10 cellular contexts compared by ENCODE assay signal in genomic region chr9:70021026-70021571, GRCh38. TPM values are rescaled to one million over a fixed set of nuclear protein-coding genes. Genes with fewer than 3 reads are reported as not detected.
DNase-seq lines count a peak whose midpoint lies in the region; ATAC-seq and TF ChIP-seq lines count a peak whose summit lies in the region.
"Had no signal": no experiment of that assay in that cellular context is flagged by ENCODE, and none has a peak within 500 bp of the region (broad histone marks: within the 10 kb centered on the region; RNA-seq: fewer than 3 reads in every experiment).

No MANE protein-coding gene starts in this region.

- TF ChIP-seq CTCF in PC-3 (conservative IDR thresholded peaks at IDR 0.05; ENCODE audit: low read depth, low read length): no peak

- ATAC-seq in PC-3: no peak
- peak; percentile 85 for ATAC-seq in esophagus mucosa

- H3K27me3 ChIP-seq in PC-3 (ENCODE audit: low read length): no peaks in the 10 kb centered on the region

- no peak overlapping the region for H3K9ac ChIP-seq in PC-3 (ENCODE audit: low read length)

- H3K27ac ChIP-seq in PC-3 (ENCODE audit: low read length): peak overlapping the region; percentile 67
- H3K27ac ChIP-seq: SK-N-MC had no signal

- no peaks in the 10 kb centered on the region for H3K9me3 ChIP-seq in PC-3 (ENCODE audit: low read length)

- no peaks in the 10 kb centered on the region for H4K20me1 ChIP-seq in PC-3 (ENCODE audit: low read length)

- no peak overlapping the region for H3K4me3 ChIP-seq in PC-3 (ENCODE audit: low read length)
- H3K4me3 ChIP-seq: SK-N-MC had no signal

- no peaks in the 10 kb centered on the region for H3K9me2 ChIP-seq in PC-3 (replicated peaks; ENCODE audit: low read length)

- no peaks in the 10 kb centered on the region for H3K36me3 ChIP-seq in PC-3 (ENCODE audit: low read depth, low read length)

- POLR2A ChIA-PET in PC-3 (lab: Charles Lee; ENCODE audit: unreplicated experiment): no interaction called here
- POLR2A ChIA-PET in HEK293T (lab: Yijun Ruan, JAX): no interaction called here

- no peaks in the 10 kb centered on the region for H3F3A ChIP-seq in PC-3 (ENCODE audit: low read length, unreplicated experiment)

- CTCF ChIA-PET in PC-3 (lab: Charles Lee): no interaction called here
- CTCF ChIA-PET in HEK293T (lab: Yijun Ruan, JAX): no interaction called here

- no TSS peak for BruUV-seq in PC-3 (replicated peaks; lab: Mats Ljungman, UMichigan)

- no peaks in the 10 kb centered on the region for H3K79me2 ChIP-seq in PC-3 (ENCODE audit: low read length)

- intact Hi-C loops in PC-3 (cut with micrococcal nuclease): no loop called here

- peak overlapping the region; percentile 19; the same call in 1 of the 2 replicates for H3K4me2 ChIP-seq in PC-3 (ENCODE audit: low read length)

- peak; percentile 31 for DNase-seq in COR-L47 (lab: John Stamatoyannopoulos, UW)
- peak; percentile 78 for DNase-seq in PC-3
- DNase-seq in non-pigmented ciliary epithelial cell (ENCODE audit: low read depth): peak; percentile 89
- no peak for DNase-seq in HEK293T (ENCODE audit: extremely low spot score)
- DNase-seq in NCI-H1436 treated with DMSO at 0.1 percent for 48 hours (lab: John Stamatoyannopoulos, UW): no peak
- DNase-seq in NCI-H2196 treated with DMSO at 0.1 percent for 48 hours (lab: John Stamatoyannopoulos, UW; ENCODE audit: unreplicated experiment): no peak
- DNase-seq in islet precursor cell: no peak
- DNase-seq: NCI-H1105 had no signal

- no peak overlapping the region for H2AFZ ChIP-seq in PC-3 (ENCODE audit: low read length)

- H3K4me1 ChIP-seq in PC-3 (ENCODE audit: insufficient read depth, low read length): peaks cover 18% of the 10 kb centered on the region

TF ChIP-seq in HEK293T, 16 proteins besides CTCF, POLR2A, EP300 and RAD21:
- no peak for TF ChIP-seq TARDBP (IDR thresholded peaks at IDR 0.05)
- TF ChIP-seq FOXK2 (IDR thresholded peaks at IDR 0.05): no peak
- no peak for TF ChIP-seq LEF1 (IDR thresholded peaks at IDR 0.05; ENCODE audit: borderline replicate concordance)
- no peak for TF ChIP-seq L3MBTL2 (conservative IDR thresholded peaks at IDR 0.05)
- no peak for TF ChIP-seq BHLHE40 (IDR thresholded peaks at IDR 0.05; ENCODE audit: borderline replicate concordance)

RNA-seq across cellular contexts. Expression of gene MAMDC2, which starts 22.5 kb away (rescaled TPM):
- total RNA-seq in PC-3 (2014; rRNA removed) (not detected in 2 replicates), esophagus mucosa (1.3 TPM)

Comparison
In these comparisons a context has a peak if more than half of its experiments do, and no peak if none do; other contexts are left out.
1. DNase-seq: peak in COR-L47 (single experiment), PC-3 (single experiment) and non-pigmented ciliary epithelial cell (single experiment); none in HEK293T (single experiment), NCI-H1436 treated with DMSO at 0.1 percent for 48 hours (single experiment), NCI-H2196 treated with DMSO at 0.1 percent for 48 hours (single experiment) and islet precursor cell (single experiment).